22 cellular contexts compared by ENCODE assay signal in the genomic region with DNA sequence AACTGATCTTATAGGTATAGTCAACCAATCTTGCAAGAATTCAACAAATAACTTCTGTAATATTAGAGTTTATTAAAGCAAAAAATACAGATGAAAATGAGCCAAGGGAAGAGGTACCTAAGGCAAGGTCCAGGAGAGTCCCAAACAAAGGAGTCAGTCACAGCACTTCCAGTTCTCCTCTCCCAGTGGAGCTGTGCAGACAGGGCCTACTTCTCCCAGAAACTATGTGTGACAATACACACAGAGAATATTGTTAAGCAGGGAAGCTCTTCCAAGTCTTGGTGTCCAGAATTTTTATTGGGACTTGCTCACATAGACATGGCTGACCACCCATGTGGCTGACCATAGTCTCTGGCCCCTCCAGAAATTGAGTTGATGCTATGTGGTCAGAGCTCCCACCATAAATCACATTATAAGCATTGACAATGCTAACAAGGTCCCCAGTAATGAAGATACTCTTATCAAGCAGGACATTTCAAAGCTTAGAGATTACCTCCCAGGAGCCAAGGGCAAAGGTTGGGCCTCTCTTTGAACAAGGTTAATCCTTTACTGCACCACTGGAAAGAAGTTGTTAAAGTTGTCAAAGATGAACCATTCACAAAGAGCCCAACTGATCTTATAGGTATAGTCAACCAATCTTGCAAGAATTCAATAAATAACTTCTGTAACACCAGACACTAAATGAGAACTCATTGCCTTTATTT. TPM values are rescaled to one million over a fixed set of nuclear protein-coding genes. Genes with fewer than 3 reads are reported as not detected.
DNase-seq lines count a peak whose midpoint lies in the region; ATAC-seq, FAIRE-seq and TF ChIP-seq lines count a peak whose summit lies in the region.
"Had no signal": no experiment of that assay in that cellular context is flagged by ENCODE, and none has a peak within 500 bp of the region (broad histone marks: within the 10 kb centered on the region; RNA-seq: fewer than 3 reads in every experiment).

No MANE protein-coding gene starts in this region.

- peaks cover 0 to 23% (median 0%) of the 10 kb centered on the region in 4 donors for H3K27me3 ChIP-seq in esophagus muscularis mucosa
- no peaks in the 10 kb centered on the region for H3K27me3 ChIP-seq in HepG2 (ENCODE audit: control insufficient read depth in 1 of 2, insufficient read depth in 2 of 2, low read length in 2 of 2)
- no peaks in the 10 kb centered on the region for H3K27me3 ChIP-seq in small intestine (ENCODE audit: control insufficient read depth in 2 of 2, insufficient read depth in 2 of 2, low read length in 2 of 2)
- H3K27me3 ChIP-seq: BLaER1 treated with 17β-estradiol and CSF1 and Interleukin-3, amounts not matched to agents 10 nM and 100 nM had no signal

- H3K27ac ChIP-seq in esophagus muscularis mucosa (replicated peaks in 1 of 4) (no peak overlapping the region), HepG2 (ENCODE audit: extremely low read length, insufficient read depth, low read length) (peak overlapping the region; percentile 2), small intestine (ENCODE audit: low read depth in 1 of 2, low read length in 1 of 2) (no peak overlapping the region)
- H3K27ac ChIP-seq: 22Rv1; BLaER1 treated with 17β-estradiol and CSF1 and Interleukin-3, amounts not matched to agents 10 nM and 100 nM; HL-60 had no signal

- no peak for TF ChIP-seq RAD21 in HepG2 (CRISPR knock-in tag; IDR thresholded peaks at IDR 0.05)

- TF ChIP-seq POLR2A in esophagus muscularis mucosa (IDR thresholded peaks at IDR 0.05; ENCODE audit: low read depth) = no peak
- no peak for TF ChIP-seq POLR2A in HepG2 (IDR thresholded peaks at IDR 0.05; ENCODE audit: insufficient read depth in 1 of 2, low read depth in 2 of 2, low read length in 2 of 2)

- POLR2A ChIA-PET in HepG2 (lab: Yijun Ruan, JAX) = no interaction called here

- TF ChIP-seq EP300 in esophagus muscularis mucosa (IDR thresholded peaks at IDR 0.05) (no peak), HepG2 (IDR thresholded peaks at IDR 0.05; ENCODE audit: low read depth in 2 of 2, low read length in 2 of 2) (peak in 1 of 2 experiments; percentile 48; a peak in 1 of 4 replicates), HepG2 (CRISPR knock-in tag; IDR thresholded peaks at IDR 0.05; ENCODE audit: borderline replicate concordance) (no peak)

- DNase-seq in DMS53 (lab: John Stamatoyannopoulos, UW) (peak; percentile 6), DMS53 treated with DMSO at 0.1 percent for 48 hours (lab: John Stamatoyannopoulos, UW; ENCODE audit: unreplicated experiment) (no peak), esophagus muscularis mucosa (ENCODE audit: extremely low spot score) (peak; percentile 47), HepG2 (ENCODE audit: low spot score) (peak; percentile 20), small intestine (peak; percentile 76), NCI-H1105 (lab: John Stamatoyannopoulos, UW) (no peak)
- DNase-seq: AML-193; CD4-positive, CD25-positive, alpha-beta regulatory T cell; DMS 273 treated with DMSO at 0.1 percent for 48 hours; DND-41; GDM1; HCEC 1CT; HFFc6 had no signal

- peak overlapping the region; percentile 38 for H3K4me2 ChIP-seq in HepG2 (ENCODE audit: low read depth, low read length)

- no peak overlapping the region for H2AFZ ChIP-seq in HepG2 (ENCODE audit: low read length)

- FAIRE-seq in HepG2 (lab: Jason Lieb, UNC) (peak; percentile 81), small intestine (lab: Jason Lieb, UNC) (no peak)
- FAIRE-seq: GM12892 had no signal

- H3K4me1 ChIP-seq in esophagus muscularis mucosa (no peaks in the 10 kb centered on the region), HepG2 (ENCODE audit: insufficient read depth, low read length) (peaks cover 28% of the 10 kb centered on the region), small intestine (ENCODE audit: control insufficient read depth in 2 of 2, insufficient read depth in 1 of 2, low read depth in 1 of 2, low read length in 1 of 2) (peaks cover 4% of the 10 kb centered on the region in 2 donors)

- no peak overlapping the region for H3K4me3 ChIP-seq in esophagus muscularis mucosa
- H3K4me3 ChIP-seq in HepG2 (replicated peaks in 1 of 3; ENCODE audit: insufficient read depth in 1 of 3, low read depth in 2 of 3, low read length in 3 of 3) = peak overlapping the region in 1 of 3 experiments; percentile 15; a peak in 2 of 6 replicates
- no peak overlapping the region for H3K4me3 ChIP-seq in small intestine (ENCODE audit: low read depth in 1 of 2, low read length in 2 of 2)
- H3K4me3 ChIP-seq: BLaER1 treated with 17β-estradiol and CSF1 and Interleukin-3, amounts not matched to agents 10 nM and 100 nM had no signal

- no peaks in the 10 kb centered on the region for H3K79me2 ChIP-seq in HepG2 (ENCODE audit: insufficient read depth, low read length)

- TF ChIP-seq CTCF in esophagus muscularis mucosa (IDR thresholded peaks at IDR 0.05) (no peak), HepG2 (CRISPR knock-in tag; IDR thresholded peaks at IDR 0.05) (no peak)

- H3K9me3 ChIP-seq in esophagus muscularis mucosa (no peaks in the 10 kb centered on the region), HepG2 (ENCODE audit: low read length) (no peaks in the 10 kb centered on the region), small intestine (ENCODE audit: control insufficient read depth, low read depth) (no peaks in the 10 kb centered on the region)
- H3K9me3 ChIP-seq: BLaER1 treated with 17β-estradiol and CSF1 and Interleukin-3, amounts not matched to agents 10 nM and 100 nM had no signal

- CTCF ChIA-PET in HepG2 (lab: Yijun Ruan, JAX; ENCODE audit: low intra/inter-chr PET ratio, low total read pairs) = no interaction called here

- intact Hi-C loops in esophagus muscularis mucosa (cut with DNase I) (no loop called here), HepG2 (cut with micrococcal nuclease; ENCODE audit: unreplicated experiment) (no loop called here)

- H3K36me3 ChIP-seq in esophagus muscularis mucosa (no peaks in the 10 kb centered on the region), HepG2 (replicated peaks in 1 of 2; ENCODE audit: control insufficient read depth in 1 of 2, insufficient read depth in 2 of 2, low read length in 2 of 2) (no peaks in the 10 kb centered on the region), small intestine (ENCODE audit: control insufficient read depth in 2 of 2, insufficient read depth in 2 of 2, low read length in 2 of 2) (no peaks in the 10 kb centered on the region)
- H3K36me3 ChIP-seq: BLaER1 treated with 17β-estradiol and CSF1 and Interleukin-3, amounts not matched to agents 10 nM and 100 nM had no signal

- no TSS peak for BruUV-seq in HepG2 (replicated peaks; lab: Mats Ljungman, UMichigan)

- H3K9ac ChIP-seq in HepG2 (ENCODE audit: insufficient read depth, low read depth, low read length) = no peak overlapping the region
- H3K9ac ChIP-seq: BLaER1 treated with 17β-estradiol and CSF1 and Interleukin-3, amounts not matched to agents 10 nM and 100 nM had no signal

- in situ Hi-C loops in HepG2 (cut with HindIII; ENCODE audit: extremely low pct_ligation_motif_present, low pct_unique_long_range_greater_than_20kb) = no loop called here

- ATAC-seq in HepG2 = peak; percentile 84
- ATAC-seq in GM21576 (IDR thresholded peaks at IDR 0.05; ENCODE audit: unreplicated experiment) = no peak
- no peak for ATAC-seq in HG02970 (IDR thresholded peaks at IDR 0.05; ENCODE audit: low FRiP score, unreplicated experiment)

- H4K20me1 ChIP-seq in HepG2 (ENCODE audit: insufficient read depth, low read length) = no peaks in the 10 kb centered on the region
- H4K20me1 ChIP-seq: BLaER1 treated with 17β-estradiol and CSF1 and Interleukin-3, amounts not matched to agents 10 nM and 100 nM had no signal

RNA-seq across cellular contexts. Expression of gene CD244, which starts 3.5 kb away (rescaled TPM):
- under 1 TPM in 3 of 4 donors, not detected in 1; 0.13 to 0.83 (median 0.34) TPM for total RNA-seq in esophagus muscularis mucosa
- total RNA-seq in HepG2 (2016; rRNA removed; fragmentation: Illumina TruSeq; extraction: Trizol) = 0.09 TPM in 1 of 2 replicates, not detected in the other
- total RNA-seq in HepG2 (2016; cell fraction: cytosol; rRNA removed; fragmentation: Illumina TruSeq; extraction: Trizol; ENCODE audit: low read depth) = not detected in 2 replicates
- total RNA-seq in HepG2 (2016; cell fraction: insoluble cytoplasmic fraction; rRNA removed; fragmentation: Illumina TruSeq; extraction: Trizol) = 0.11 TPM in 1 of 2 replicates, not detected in the other
- total RNA-seq in HepG2 (2016; cell fraction: membrane; rRNA removed; fragmentation: Illumina TruSeq; extraction: Trizol) = 0.10 TPM in 1 of 2 replicates, not detected in the other
- 0.28 TPM in 1 of 2 replicates, not detected in the other for total RNA-seq in HepG2 (2016; cell fraction: nucleus; rRNA removed; fragmentation: Illumina TruSeq; extraction: Trizol)
- not detected in 2 replicates for polyA plus RNA-seq in HepG2 (2011; rRNA removed)
- polyA plus RNA-seq in HepG2 (2011; cell fraction: cytosol; rRNA removed) = 0.04 TPM in 1 of 2 replicates, not detected in the other
- not detected in 2 replicates for polyA plus RNA-seq in HepG2 (2011; cell fraction: nucleus; rRNA removed)
- not detected in 2 replicates for polyA plus RNA-seq in HepG2 (2012)
- not detected in 2 replicates for polyA plus RNA-seq in HepG2 (2016; cell fraction: cytosol; fragmentation: Illumina TruSeq; extraction: Trizol; ENCODE audit: low read depth)
- polyA plus RNA-seq in HepG2 (2016; cell fraction: insoluble cytoplasmic fraction; fragmentation: Illumina TruSeq; extraction: Trizol; ENCODE audit: low read depth) = not detected in 2 replicates
- 0.07 TPM in 2 replicates for polyA plus RNA-seq in HepG2 (2016; cell fraction: membrane; fragmentation: Illumina TruSeq; extraction: Trizol; ENCODE audit: low read depth)
- 0.19 TPM in 1 of 2 replicates, not detected in the other for polyA plus RNA-seq in HepG2 (2016; cell fraction: nucleus; fragmentation: Illumina TruSeq; extraction: Trizol; ENCODE audit: insufficient read depth, low read depth)
- polyA minus RNA-seq in HepG2 (2011; rRNA and poly(A)+ RNA removed; ENCODE audit: low replicate concordance) = not detected in 2 replicates
- not detected in 2 replicates for polyA minus RNA-seq in HepG2 (2011; cell fraction: cytosol; rRNA and poly(A)+ RNA removed)
- polyA minus RNA-seq in HepG2 (2011; cell fraction: nucleus; rRNA and poly(A)+ RNA removed) = not detected in 2 replicates
- polyA plus RNA-seq in small intestine = 1 to 10 TPM in 1 of 3 donors, under 1 TPM in 2; 0.39 to 3.2 (median 0.67) TPM
- total RNA-seq: Calu3, H4, HFFc6 had no signal

RNA-seq across cellular contexts. Expression of gene ITLN1, which starts 18.8 kb away (rescaled TPM):
- total RNA-seq in esophagus muscularis mucosa (1 to 10 TPM in 1 of 4 donors, under 1 TPM in 1, not detected in 2; 0.66 to 2.2 TPM), HepG2 (2016; rRNA removed; fragmentation: Illumina TruSeq; extraction: Trizol) (not detected in 2 replicates)
- total RNA-seq in HepG2 (2016; cell fraction: cytosol; rRNA removed; fragmentation: Illumina TruSeq; extraction: Trizol; ENCODE audit: low read depth) = not detected in 2 replicates
- not detected in 2 replicates for total RNA-seq in HepG2 (2016; cell fraction: insoluble cytoplasmic fraction; rRNA removed; fragmentation: Illumina TruSeq; extraction: Trizol)
- not detected in 2 replicates for total RNA-seq in HepG2 (2016; cell fraction: membrane; rRNA removed; fragmentation: Illumina TruSeq; extraction: Trizol)
- not detected in 2 replicates for total RNA-seq in HepG2 (2016; cell fraction: nucleus; rRNA removed; fragmentation: Illumina TruSeq; extraction: Trizol)
- polyA plus RNA-seq in HepG2 (2011; rRNA removed) (not detected in 2 replicates), small intestine (100 to 1,000 TPM in 1 of 3 donors, 10 to 100 TPM in 2; 21.6 to 230 (median 39.8) TPM)
- not detected in 2 replicates for polyA plus RNA-seq in HepG2 (2011; cell fraction: cytosol; rRNA removed)
- polyA plus RNA-seq in HepG2 (2011; cell fraction: nucleus; rRNA removed) = not detected in 2 replicates
- not detected in 2 replicates for polyA plus RNA-seq in HepG2 (2012)
- polyA plus RNA-seq in HepG2 (2016; cell fraction: cytosol; fragmentation: Illumina TruSeq; extraction: Trizol; ENCODE audit: low read depth) = not detected in 2 replicates
- polyA plus RNA-seq in HepG2 (2016; cell fraction: insoluble cytoplasmic fraction; fragmentation: Illumina TruSeq; extraction: Trizol; ENCODE audit: low read depth) = not detected in 2 replicates
- polyA plus RNA-seq in HepG2 (2016; cell fraction: membrane; fragmentation: Illumina TruSeq; extraction: Trizol; ENCODE audit: low read depth) = not detected in 2 replicates
- not detected in 2 replicates for polyA plus RNA-seq in HepG2 (2016; cell fraction: nucleus; fragmentation: Illumina TruSeq; extraction: Trizol; ENCODE audit: insufficient read depth, low read depth)
- polyA minus RNA-seq in HepG2 (2011; rRNA and poly(A)+ RNA removed; ENCODE audit: low replicate concordance) = not detected in 2 replicates
- not detected in 2 replicates for polyA minus RNA-seq in HepG2 (2011; cell fraction: cytosol; rRNA and poly(A)+ RNA removed)
- not detected in 2 replicates for polyA minus RNA-seq in HepG2 (2011; cell fraction: nucleus; rRNA and poly(A)+ RNA removed)
- total RNA-seq: Calu3; CD4-positive, CD25-positive, alpha-beta regulatory T cell; H4; HFFc6 had no signal
- polyA plus RNA-seq: CD4-positive, CD25-positive, alpha-beta regulatory T cell; IgD-negative memory B cell had no signal

Comparison
In these comparisons a context has a peak if more than half of its experiments do, and no peak if none do; other contexts are left out.
1. DNase-seq: peak in DMS53 (single experiment), esophagus muscularis mucosa (single experiment), HepG2 (single experiment) and small intestine (single experiment); none in DMS53 treated with DMSO at 0.1 percent for 48 hours (single experiment) and NCI-H1105 (single experiment).